In genomic region chr5:169904059-169904458, GRCh38 we compare ENCODE assay signal across 23 cellular contexts.
A peak's percentile ranks its signal among the peaks of the same experiment; 100 is the strongest.
DNase-seq lines count a peak whose midpoint lies in the region; ATAC-seq, FAIRE-seq and TF ChIP-seq lines count a peak whose summit lies in the region.
"Had no signal": no experiment of that assay in that cellular context is flagged by ENCODE, and none has a peak within 500 bp of the region (broad histone marks: within the 10 kb centered on the region; RNA-seq: fewer than 3 reads in every experiment).

No MANE protein-coding gene starts in this region.

- peak; percentile 48 for FAIRE-seq in GM12892 (lab: Jason Lieb, UNC)
- FAIRE-seq: G401.6, keratinocyte had no signal

- no peak for TF ChIP-seq POLR2A in GM12892 (IDR thresholded peaks at IDR 0.05; ENCODE audit: low read depth, low read length)

- H3K27me3 Mint-ChIP-seq in activated naive CD8-positive, alpha-beta T cell treated with anti-CD3 and anti-CD28 coated beads for 36 hours = no peaks in the 10 kb centered on the region
- H3K27me3 Mint-ChIP-seq: activated B cell treated with CpG ODN at 0.5 μM for 24 hours; memory B cell; naive thymus-derived CD8-positive, alpha-beta T cell had no signal

- no peak overlapping the region for H2AFZ ChIP-seq in fibroblast of lung (ENCODE audit: low read length)

- peaks cover 22% of the 10 kb centered on the region for H3K36me3 Mint-ChIP-seq in activated naive CD8-positive, alpha-beta T cell treated with anti-CD3 and anti-CD28 coated beads for 36 hours

- H4K20me1 ChIP-seq in fibroblast of lung (ENCODE audit: control insufficient read depth, extremely low read depth, insufficient read depth, low read length) = no peaks in the 10 kb centered on the region

- DNase-seq in GM12892 (ENCODE audit: insufficient read length) (no peak), M059J (ENCODE audit: low read depth) (peak; percentile 31), fibroblast of lung (ENCODE audit: low read depth in 2 of 2) (peak; percentile 50 to 66), stromal cell of bone marrow (ENCODE audit: low read depth) (peak; percentile 53)
- DNase-seq in activated naive CD8-positive, alpha-beta T cell treated with anti-CD3 and anti-CD28 coated beads for 36 hours = no peak
- DNase-seq: activated B cell treated with CpG ODN at 0.5 μM for 24 hours; activated CD8-positive, alpha-beta T cell treated with anti-CD3 and anti-CD28 coated beads, Interleukin-2, amount 10 ng/mL, durations not matched to agents 7 days and 5 days; C1 segment of cervical spinal cord; effector memory CD4-positive, alpha-beta T cell; esophagus squamous epithelium; Kasumi-1; naive thymus-derived CD8-positive, alpha-beta T cell; NCI-H1417; OCI-M1; stimulated activated CD4-positive, alpha-beta T cell treated with anti-CD3 and anti-CD28 coated beads, Interleukin-4, amount 100 ng/mL, for 1 hour had no signal

- no peaks in the 10 kb centered on the region for H3K79me2 ChIP-seq in fibroblast of lung (ENCODE audit: control insufficient read depth, insufficient read depth, low read length)

- peaks cover 11% of the 10 kb centered on the region for H3K4me1 Mint-ChIP-seq in activated naive CD8-positive, alpha-beta T cell treated with anti-CD3 and anti-CD28 coated beads for 36 hours

- no peaks in the 10 kb centered on the region for H3K27me3 ChIP-seq in fibroblast of lung (ENCODE audit: control insufficient read depth, insufficient read depth, low read length)
- H3K27me3 ChIP-seq: esophagus squamous epithelium, SJSA1 had no signal

- H3K4me3 Mint-ChIP-seq in activated naive CD8-positive, alpha-beta T cell treated with anti-CD3 and anti-CD28 coated beads for 36 hours = no peak overlapping the region
- H3K4me3 Mint-ChIP-seq: activated B cell treated with CpG ODN at 0.5 μM for 24 hours; activated CD8-positive, alpha-beta T cell treated with anti-CD3 and anti-CD28 coated beads, Interleukin-2, amount 10 ng/mL, durations not matched to agents 7 days and 5 days; memory B cell; naive thymus-derived CD8-positive, alpha-beta T cell had no signal

- no peak for TF ChIP-seq CTCF in fibroblast of lung (conservative IDR thresholded peaks at IDR 0.05 in 1 of 2, IDR thresholded peaks at IDR 0.05 in 1 of 2; ENCODE audit: low read depth in 1 of 2, low read length in 2 of 2)

- H3K9me3 Mint-ChIP-seq in activated naive CD8-positive, alpha-beta T cell treated with anti-CD3 and anti-CD28 coated beads for 36 hours = no peaks in the 10 kb centered on the region
- H3K9me3 Mint-ChIP-seq: activated B cell treated with CpG ODN at 0.5 μM for 24 hours; memory B cell; naive thymus-derived CD8-positive, alpha-beta T cell had no signal

- H3K4me2 ChIP-seq in fibroblast of lung (ENCODE audit: extremely low read depth, insufficient read depth, low read length) = no peak overlapping the region

- no peaks in the 10 kb centered on the region for H3K4me1 ChIP-seq in fibroblast of lung (ENCODE audit: control insufficient read depth, extremely low read depth, insufficient read depth, low read length)
- H3K4me1 ChIP-seq: esophagus squamous epithelium, SJSA1 had no signal

- no peaks in the 10 kb centered on the region for H3K36me3 ChIP-seq in fibroblast of lung (ENCODE audit: control insufficient read depth, insufficient read depth, low read length)
- H3K36me3 ChIP-seq: esophagus squamous epithelium, SJSA1, thoracic aorta had no signal

- H3K4me3 ChIP-seq in fibroblast of lung (replicated peaks in 1 of 4; ENCODE audit: control extremely low read depth in 1 of 4, insufficient read depth in 1 of 4, low read depth in 3 of 4, low read length in 4 of 4) = no peak overlapping the region
- H3K4me3 ChIP-seq: esophagus squamous epithelium, SJSA1, thoracic aorta had no signal

- no peak overlapping the region for H3K27ac Mint-ChIP-seq in activated naive CD8-positive, alpha-beta T cell treated with anti-CD3 and anti-CD28 coated beads for 36 hours
- H3K27ac Mint-ChIP-seq: activated B cell treated with CpG ODN at 0.5 μM for 24 hours; activated CD8-positive, alpha-beta T cell treated with anti-CD3 and anti-CD28 coated beads, Interleukin-2, amount 10 ng/mL, durations not matched to agents 7 days and 5 days had no signal

- H3K27ac ChIP-seq in fibroblast of lung (ENCODE audit: insufficient read depth, low read length) = no peak overlapping the region
- H3K27ac ChIP-seq: esophagus squamous epithelium, SJSA1, thoracic aorta had no signal

- no peak overlapping the region for H3K9ac ChIP-seq in fibroblast of lung (ENCODE audit: insufficient read depth, low read length)

- no peaks in the 10 kb centered on the region for H3K9me3 ChIP-seq in fibroblast of lung (ENCODE audit: control insufficient read depth, insufficient read depth, low read depth, low read length)
- H3K9me3 ChIP-seq: esophagus squamous epithelium, SJSA1, thoracic aorta had no signal

- ATAC-seq in HG03139 (IDR thresholded peaks at IDR 0.05; ENCODE audit: unreplicated experiment) (no peak), HG02973 (IDR thresholded peaks at IDR 0.05; ENCODE audit: unreplicated experiment) (no peak)
- ATAC-seq: activated CD8-positive, alpha-beta T cell treated with anti-CD3 and anti-CD28 coated beads, Interleukin-2, amount 10 ng/mL, durations not matched to agents 7 days and 5 days; HCT116; naive thymus-derived CD8-positive, alpha-beta T cell had no signal

Comparison
In these comparisons a context has a peak if more than half of its experiments do, and no peak if none do; other contexts are left out.
1. DNase-seq: peak in M059J (single experiment), fibroblast of lung (2 of 2) and stromal cell of bone marrow (single experiment); none in GM12892 (single experiment) and activated naive CD8-positive, alpha-beta T cell treated with anti-CD3 and anti-CD28 coated beads for 36 hours (single experiment).